In the genomic region with DNA sequence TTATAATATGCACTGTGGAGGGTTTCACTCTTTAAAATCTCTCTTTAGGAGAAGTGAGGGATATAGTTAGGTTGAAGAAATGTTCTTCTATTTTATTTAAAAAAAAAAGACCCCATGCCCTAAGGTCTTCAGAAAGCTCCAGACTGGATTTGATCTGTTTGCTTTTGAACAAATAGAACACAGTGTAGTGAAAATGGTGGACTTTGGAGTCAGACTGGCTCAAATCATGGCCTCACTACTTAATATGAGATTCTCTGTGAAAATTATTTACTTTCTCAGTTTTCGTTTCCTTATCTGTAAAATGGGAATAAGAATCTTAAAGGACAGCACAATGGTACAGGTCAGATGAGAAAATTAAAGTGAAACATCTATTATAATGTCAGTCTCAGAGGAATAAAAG, we compare ENCODE assay signal across 35 cellular contexts.
"Had no signal": no experiment of that assay in that cellular context is flagged by ENCODE, and none has a peak within 500 bp of the region (broad histone marks: within the 10 kb centered on the region; RNA-seq: fewer than 3 reads in every experiment).

No MANE protein-coding gene starts in this region.

- H3K27me3 Mint-ChIP-seq: activated B cell treated with CpG ODN at 0.5 μM for 24 hours; activated CD4-positive, alpha-beta memory T cell treated with anti-CD3 and anti-CD28 coated beads for 36 hours; activated CD4-positive, alpha-beta T cell treated with anti-CD3 and anti-CD28 coated beads, Interleukin-2, amount 10 ng/mL, durations not matched to agents 24 days and 14 days; activated CD8-positive, alpha-beta T cell treated with anti-CD3 and anti-CD28 coated beads for 36 hours; activated naive CD8-positive, alpha-beta T cell treated with anti-CD3 and anti-CD28 coated beads for 36 hours; activated T-helper 17 cell treated with anti-CD3 and anti-CD28 coated beads, Interleukin-2, amount 50 U/mL, for 72 hours had no signal

- H3K27ac Mint-ChIP-seq: activated B cell treated with CpG ODN at 0.5 μM for 24 hours; activated CD4-positive, alpha-beta memory T cell treated with anti-CD3 and anti-CD28 coated beads for 36 hours; activated CD4-positive, alpha-beta T cell treated with anti-CD3 and anti-CD28 coated beads, Interleukin-2, amount 10 ng/mL, durations not matched to agents 24 days and 14 days; activated CD8-positive, alpha-beta T cell treated with anti-CD3 and anti-CD28 coated beads for 36 hours; activated naive CD4-positive, alpha-beta T cell treated with anti-CD3 and anti-CD28 coated beads for 36 hours; activated naive CD4-positive, alpha-beta T cell treated with anti-CD3 and anti-CD28 coated beads, Interleukin-2, amount 50 U/mL, for 72 hours; activated naive CD8-positive, alpha-beta T cell treated with anti-CD3 and anti-CD28 coated beads for 36 hours; activated T-cell treated with anti-CD3 and anti-CD28 coated beads, Interleukin-2, amount 50 U/mL, for 72 hours; activated T-helper 1 cell treated with anti-CD3 and anti-CD28 coated beads, Interleukin-12 subunit alpha, Interleukin-12 subunit beta, Interleukin-2, Interleukin-4 antibody, amounts not matched to agents 30 ng/mL and 10 ng/mL and 1 ng/mL, durations not matched to agents 14 hours and 24 hours and 36 hours; activated T-helper 17 cell treated with anti-CD3 and anti-CD28 coated beads, Interleukin-2, amount 50 U/mL, for 72 hours; T-helper 1 cell treated with Interleukin-12 subunit alpha and Interleukin-12 subunit beta and Interleukin-4 antibody, amounts not matched to agents 30 μg/mL and 1 μg/mL, for 36 hours; T-helper 2 cell treated with Interferon-gamma antibody and Interleukin-4, amounts not matched to agents 5 μg/mL and 100 μg/mL, for 36 hours had no signal

- H3K27ac ChIP-seq: adrenal gland, body of pancreas, brain microvascular endothelial cell, breast epithelium, VCaP had no signal

- H3K9me3 ChIP-seq: adrenal gland, body of pancreas, breast epithelium had no signal

- H3K4me1 Mint-ChIP-seq: activated B cell treated with CpG ODN at 0.5 μM for 24 hours; activated CD4-positive, alpha-beta T cell treated with anti-CD3 and anti-CD28 coated beads, Interleukin-2, amount 10 ng/mL, durations not matched to agents 24 days and 14 days; activated naive CD8-positive, alpha-beta T cell treated with anti-CD3 and anti-CD28 coated beads for 36 hours; activated T-helper 17 cell treated with anti-CD3 and anti-CD28 coated beads, Interleukin-2, amount 50 U/mL, for 72 hours had no signal

- H3K4me3 ChIP-seq: adrenal gland, body of pancreas, breast epithelium had no signal

- H3K9me3 Mint-ChIP-seq: activated B cell treated with CpG ODN at 0.5 μM for 24 hours; activated CD4-positive, alpha-beta memory T cell treated with anti-CD3 and anti-CD28 coated beads for 36 hours; activated CD4-positive, alpha-beta T cell treated with anti-CD3 and anti-CD28 coated beads, Interleukin-2, amount 10 ng/mL, durations not matched to agents 24 days and 14 days; activated CD8-positive, alpha-beta T cell treated with anti-CD3 and anti-CD28 coated beads for 36 hours; activated naive CD4-positive, alpha-beta T cell treated with anti-CD3 and anti-CD28 coated beads for 36 hours; activated naive CD4-positive, alpha-beta T cell treated with anti-CD3 and anti-CD28 coated beads, Interleukin-2, amount 50 U/mL, for 72 hours; activated naive CD8-positive, alpha-beta T cell treated with anti-CD3 and anti-CD28 coated beads for 36 hours; activated T-cell treated with anti-CD3 and anti-CD28 coated beads, Interleukin-2, amount 50 U/mL, for 4 hours; activated T-cell treated with anti-CD3 and anti-CD28 coated beads, Interleukin-2, amount 50 U/mL, for 72 hours; activated T-helper 1 cell treated with anti-CD3 and anti-CD28 coated beads, Interleukin-12 subunit alpha, Interleukin-12 subunit beta, Interleukin-2, Interleukin-4 antibody, amounts not matched to agents 30 ng/mL and 10 ng/mL and 1 ng/mL, durations not matched to agents 14 hours and 24 hours and 36 hours; activated T-helper 17 cell treated with anti-CD3 and anti-CD28 coated beads, Interleukin-2, amount 50 U/mL, for 72 hours; T-helper 1 cell treated with Interleukin-12 subunit alpha and Interleukin-12 subunit beta and Interleukin-4 antibody, amounts not matched to agents 30 μg/mL and 1 μg/mL, for 36 hours; T-helper 2 cell treated with Interferon-gamma antibody and Interleukin-4, amounts not matched to agents 5 μg/mL and 100 μg/mL, for 36 hours had no signal

- H3K4me1 ChIP-seq: adrenal gland, body of pancreas, breast epithelium had no signal

- H3K27me3 ChIP-seq: adrenal gland, body of pancreas, brain microvascular endothelial cell, breast epithelium had no signal

- H3K36me3 ChIP-seq: adrenal gland, brain microvascular endothelial cell, breast epithelium had no signal

- ATAC-seq: activated CD8-positive, alpha-beta T cell treated with anti-CD3 and anti-CD28 coated beads for 36 hours; activated naive CD4-positive, alpha-beta T cell treated with anti-CD3 and anti-CD28 coated beads, Interleukin-2, amount 50 U/mL, for 72 hours; activated T-cell treated with anti-CD3 and anti-CD28 coated beads, Interleukin-2, amount 50 U/mL, for 4 hours; activated T-cell treated with anti-CD3 and anti-CD28 coated beads, Interleukin-2, amount 50 U/mL, for 72 hours; activated T-helper 17 cell treated with anti-CD3 and anti-CD28 coated beads, Interleukin-2, amount 50 U/mL, for 72 hours; body of pancreas had no signal

- H3K36me3 Mint-ChIP-seq: activated naive CD4-positive, alpha-beta T cell treated with anti-CD3 and anti-CD28 coated beads, Interleukin-2, amount 50 U/mL, for 72 hours had no signal

- DNase-seq: activated B cell treated with CpG ODN at 0.5 μM for 24 hours; activated CD4-positive, alpha-beta memory T cell treated with anti-CD3 and anti-CD28 coated beads for 36 hours; activated CD4-positive, alpha-beta T cell treated with anti-CD3 and anti-CD28 coated beads for 4 hours; activated CD4-positive, alpha-beta T cell treated with anti-CD3 and anti-CD28 coated beads, Interleukin-2, amount 10 ng/mL, durations not matched to agents 24 days and 14 days; activated CD4-positive, alpha-beta T cell treated with anti-CD3 and anti-CD28 coated beads, Interleukin-2, amount 50 U/mL, for 1 hour; activated CD4-positive, alpha-beta T cell treated with anti-CD3 and anti-CD28 coated beads, Interleukin-2, amount 50 U/mL, for 4 hours; activated CD4-positive, CD25-positive, alpha-beta regulatory T cell treated with anti-CD3 and anti-CD28 coated beads, Interleukin-2, amount 50 U/mL, for 72 hours; activated CD8-positive, alpha-beta memory T cell treated with anti-CD3 and anti-CD28 coated beads, Interleukin-2, amount 50 U/mL, for 4 hours; activated CD8-positive, alpha-beta T cell treated with anti-CD3 and anti-CD28 coated beads for 36 hours; activated effector memory CD4-positive, alpha-beta T cell treated with anti-CD3 and anti-CD28 coated beads, Interleukin-2, amount 50 U/mL, for 16 hours; activated gamma-delta T cell treated with Interleukin-2 at 50 U/mL for 16 hours; activated naive CD4-positive, alpha-beta T cell; activated naive CD4-positive, alpha-beta T cell treated with anti-CD3 and anti-CD28 coated beads for 36 hours; activated naive CD4-positive, alpha-beta T cell treated with anti-CD3 and anti-CD28 coated beads, Interleukin-2, amount 50 U/mL, for 16 hours; activated naive CD8-positive, alpha-beta T cell treated with anti-CD3 and anti-CD28 coated beads for 36 hours; activated T-cell treated with anti-CD3 and anti-CD28 coated beads for 4 hours; activated T-cell treated with anti-CD3 and anti-CD28 coated beads, Interleukin-2, amount 50 U/mL, for 1 hour; activated T-cell treated with anti-CD3 and anti-CD28 coated beads, Interleukin-2, amount 50 U/mL, for 4 hours; activated T-cell treated with anti-CD3 and anti-CD28 coated beads, Interleukin-2, amount 50 U/mL, for 72 hours; adrenal gland; amniotic stem cell; aorta; body of pancreas; brain microvascular endothelial cell; central memory CD4-positive, alpha-beta T cell; T-helper 1 cell; T-helper 2 cell; T-helper 9 cell had no signal

- H3K4me3 Mint-ChIP-seq: activated B cell treated with CpG ODN at 0.5 μM for 24 hours; activated CD4-positive, alpha-beta memory T cell treated with anti-CD3 and anti-CD28 coated beads for 36 hours; activated CD4-positive, alpha-beta T cell treated with anti-CD3 and anti-CD28 coated beads, Interleukin-2, amount 10 ng/mL, durations not matched to agents 24 days and 14 days; activated CD8-positive, alpha-beta T cell treated with anti-CD3 and anti-CD28 coated beads for 36 hours; activated naive CD4-positive, alpha-beta T cell treated with anti-CD3 and anti-CD28 coated beads for 36 hours; activated naive CD8-positive, alpha-beta T cell treated with anti-CD3 and anti-CD28 coated beads for 36 hours; activated T-cell treated with anti-CD3 and anti-CD28 coated beads, Interleukin-2, amount 50 U/mL, for 4 hours; activated T-cell treated with anti-CD3 and anti-CD28 coated beads, Interleukin-2, amount 50 U/mL, for 72 hours; activated T-helper 1 cell treated with anti-CD3 and anti-CD28 coated beads, Interleukin-12 subunit alpha, Interleukin-12 subunit beta, Interleukin-2, Interleukin-4 antibody, amounts not matched to agents 30 ng/mL and 10 ng/mL and 1 ng/mL, durations not matched to agents 14 hours and 24 hours and 36 hours; activated T-helper 17 cell treated with anti-CD3 and anti-CD28 coated beads, Interleukin-2, amount 50 U/mL, for 72 hours; T-helper 1 cell treated with Interleukin-12 subunit alpha and Interleukin-12 subunit beta and Interleukin-4 antibody, amounts not matched to agents 30 μg/mL and 1 μg/mL, for 36 hours; T-helper 2 cell treated with Interferon-gamma antibody and Interleukin-4, amounts not matched to agents 5 μg/mL and 100 μg/mL, for 36 hours had no signal
